Comparison of ENCODE assay signal across 17 cellular contexts in genomic region chr5:43202380-43202779, GRCh38. TPM values are rescaled to one million over a fixed set of nuclear protein-coding genes. Genes with fewer than 3 reads are reported as not detected.
DNase-seq lines count a peak whose midpoint lies in the region; ATAC-seq and TF ChIP-seq lines count a peak whose summit lies in the region.
"Had no signal": no experiment of that assay in that cellular context is flagged by ENCODE, and none has a peak within 500 bp of the region (broad histone marks: within the 10 kb centered on the region; RNA-seq: fewer than 3 reads in every experiment).

No MANE protein-coding gene starts in this region.

- POLR2A ChIA-PET in HEK293 (lab: Yijun Ruan, JAX): no interaction called here

- H3K9me3 ChIP-seq in HEK293 (ENCODE audit: control insufficient read depth, insufficient read depth, low read depth, low read length) (no peaks in the 10 kb centered on the region), osteoblast (ENCODE audit: low read depth, low read length) (no peaks in the 10 kb centered on the region)
- H3K9me3 ChIP-seq: BLaER1 had no signal

- H3K27ac ChIP-seq in HEK293 (ENCODE audit: extremely low read depth, low read depth, low read length): no peak overlapping the region
- H3K27ac ChIP-seq in osteoblast (ENCODE audit: low read depth, low read length): no peak overlapping the region
- H3K27ac ChIP-seq: BLaER1, HL-60 had no signal

- peaks cover 8 to 10% of the 10 kb centered on the region in 2 donors for H3K27me3 Mint-ChIP-seq in stimulated activated naive B cell treated with anti-CD40 and anti-IgM and Interleukin-4, amounts not matched to agents 10 μg/mL and 1 μg/mL and 100 μg/mL, for 72 hours

- CTCF ChIA-PET in HEK293 (lab: Yijun Ruan, JAX): no interaction called here

- no peaks in the 10 kb centered on the region for H3K79me2 ChIP-seq in osteoblast (ENCODE audit: insufficient read depth, low read length)

- no peak overlapping the region for H3K4me2 ChIP-seq in osteoblast (ENCODE audit: insufficient read depth, low read length)
- H3K4me2 ChIP-seq: BLaER1 had no signal

- DNase-seq in SK-N-DZ (ENCODE audit: low spot score) (peak; percentile 18), left kidney (ENCODE audit: low read depth, low spot score) (peak; percentile 26), NCI-H1417 treated with DMSO at 0.1 percent for 48 hours (lab: John Stamatoyannopoulos, UW) (no peak), NCI-H187 (lab: John Stamatoyannopoulos, UW) (no peak), osteoblast (ENCODE audit: insufficient read length, low spot score, missing footprints) (no peak)
- DNase-seq in stimulated activated naive B cell treated with anti-CD40 and anti-IgM and Interleukin-4, amounts not matched to agents 10 μg/mL and 1 μg/mL and 100 μg/mL, for 72 hours: no peak
- DNase-seq: 8988T; CD4-positive, alpha-beta memory T cell; DMS153; DMS79 treated with DMSO at 0.1 percent for 48 hours; GOT3; H9 had no signal

- ATAC-seq in stimulated activated naive B cell treated with anti-CD40 and anti-IgM and Interleukin-4, amounts not matched to agents 10 μg/mL and 1 μg/mL and 100 μg/mL, for 72 hours (replicated peaks): no peak
- ATAC-seq in HG03439 (IDR thresholded peaks at IDR 0.05; ENCODE audit: unreplicated experiment): no peak

- no peaks in the 10 kb centered on the region for H3K4me1 Mint-ChIP-seq in stimulated activated naive B cell treated with anti-CD40 and anti-IgM and Interleukin-4, amounts not matched to agents 10 μg/mL and 1 μg/mL and 100 μg/mL, for 72 hours
- H3K4me1 Mint-ChIP-seq: CD4-positive, alpha-beta memory T cell; H9 had no signal

- no peaks in the 10 kb centered on the region for H3K36me3 ChIP-seq in HEK293 (ENCODE audit: control insufficient read depth in 2 of 2, insufficient read depth in 1 of 2, low read length in 2 of 2)
- H3K36me3 ChIP-seq in osteoblast (ENCODE audit: insufficient read depth, low read length): no peaks in the 10 kb centered on the region
- H3K36me3 ChIP-seq: BLaER1 had no signal

- peaks cover 2 to 4% of the 10 kb centered on the region in 2 donors for H3K36me3 Mint-ChIP-seq in stimulated activated naive B cell treated with anti-CD40 and anti-IgM and Interleukin-4, amounts not matched to agents 10 μg/mL and 1 μg/mL and 100 μg/mL, for 72 hours
- H3K36me3 Mint-ChIP-seq: CD14-positive monocyte; CD4-positive, alpha-beta memory T cell had no signal

- H3K4me1 ChIP-seq in HEK293 (ENCODE audit: control insufficient read depth, insufficient read depth, low read length) (no peaks in the 10 kb centered on the region), osteoblast (ENCODE audit: insufficient read depth, low read length) (peaks cover 3% of the 10 kb centered on the region)

- no peaks in the 10 kb centered on the region for H4K20me1 ChIP-seq in osteoblast (ENCODE audit: insufficient read depth, low read length)
- H4K20me1 ChIP-seq: BLaER1 had no signal

- no peaks in the 10 kb centered on the region for H3K9me3 Mint-ChIP-seq in stimulated activated naive B cell treated with anti-CD40 and anti-IgM and Interleukin-4, amounts not matched to agents 10 μg/mL and 1 μg/mL and 100 μg/mL, for 72 hours

- peak overlapping the region; percentile 48 for H3K27ac Mint-ChIP-seq in stimulated activated naive B cell treated with anti-CD40 and anti-IgM and Interleukin-4, amounts not matched to agents 10 μg/mL and 1 μg/mL and 100 μg/mL, for 72 hours
- H3K27ac Mint-ChIP-seq: CD14-positive monocyte; CD4-positive, alpha-beta memory T cell; H9 had no signal

- no peaks in the 10 kb centered on the region for H3K27me3 ChIP-seq in osteoblast (ENCODE audit: insufficient read depth, low read length)
- H3K27me3 ChIP-seq: BLaER1 had no signal

- H2AFZ ChIP-seq in osteoblast (ENCODE audit: low read length): no peak overlapping the region

- H3K4me3 ChIP-seq in HEK293 (ENCODE audit: low read depth, low read length): no peak overlapping the region
- H3K4me3 ChIP-seq in osteoblast (ENCODE audit: insufficient read depth, low read length): no peak overlapping the region
- H3K4me3 ChIP-seq: BLaER1 had no signal

- no peak overlapping the region for H3K4me3 Mint-ChIP-seq in stimulated activated naive B cell treated with anti-CD40 and anti-IgM and Interleukin-4, amounts not matched to agents 10 μg/mL and 1 μg/mL and 100 μg/mL, for 72 hours
- H3K4me3 Mint-ChIP-seq: CD14-positive monocyte; CD4-positive, alpha-beta memory T cell; H9 had no signal

- TF ChIP-seq CTCF in HEK293 (tag by site-specific recombination; IDR thresholded peaks at IDR 0.05) (no peak), osteoblast (IDR thresholded peaks at IDR 0.05; ENCODE audit: extremely low read depth, low read depth, low read length) (no peak)

TF ChIP-seq in HEK293, 187 proteins besides CTCF, POLR2A, EP300 and RAD21:
- TF ChIP-seq PRDM6 (tag by site-specific recombination; IDR thresholded peaks at IDR 0.05): peak; percentile 44; the same call in 1 of the 2 replicates
- no peak for TF ChIP-seq ZNF514 (tag by site-specific recombination; IDR thresholded peaks at IDR 0.05)

RNA-seq across cellular contexts. Expression of gene NIM1K, which starts 10.4 kb away (rescaled TPM):
- not detected in 2 replicates for polyA plus RNA-seq in SK-N-DZ (2014; cell fraction: cytosol; rRNA removed)
- not detected in 2 replicates for polyA plus RNA-seq in SK-N-DZ (2014; cell fraction: nucleus; rRNA removed)
- 0.88 and 1.1 TPM in 2 replicates for total RNA-seq in osteoblast
- polyA plus RNA-seq: CD14-positive monocyte had no signal

Comparison
In these comparisons a context has a peak if more than half of its experiments do, and no peak if none do; other contexts are left out.
1. DNase-seq: peak in SK-N-DZ (single experiment) and left kidney (single experiment); none in stimulated activated naive B cell treated with anti-CD40 and anti-IgM and Interleukin-4, amounts not matched to agents 10 μg/mL and 1 μg/mL and 100 μg/mL, for 72 hours (single experiment), NCI-H1417 treated with DMSO at 0.1 percent for 48 hours (single experiment), NCI-H187 (0 of 2) and osteoblast (single experiment).